ENCODE assay signal across 13 cellular contexts in the genomic region with DNA sequence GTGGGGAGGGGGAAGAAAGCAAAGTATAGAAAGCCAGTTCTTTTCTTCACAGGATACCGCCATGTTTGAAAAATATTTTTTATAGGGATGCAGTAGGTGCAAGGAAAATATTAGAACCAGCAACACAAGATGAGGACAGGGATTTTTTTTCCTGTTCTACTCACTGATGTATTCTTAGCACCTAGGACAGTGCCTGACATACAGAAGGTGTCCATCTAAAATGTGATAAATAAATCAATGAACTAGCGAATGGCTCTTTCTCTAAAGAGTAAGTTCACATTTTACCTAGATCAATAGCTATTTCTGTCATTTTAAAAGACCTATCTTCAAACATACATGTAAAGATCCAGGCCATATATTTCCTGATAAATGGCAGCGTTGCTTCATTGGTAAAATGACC. TPM values are rescaled to one million over a fixed set of nuclear protein-coding genes. Genes with fewer than 3 reads are reported as not detected.
DNase-seq lines count a peak whose midpoint lies in the region; ATAC-seq and TF ChIP-seq lines count a peak whose summit lies in the region.
"Had no signal": no experiment of that assay in that cellular context is flagged by ENCODE, and none has a peak within 500 bp of the region (broad histone marks: within the 10 kb centered on the region; RNA-seq: fewer than 3 reads in every experiment).

No MANE protein-coding gene starts in this region.

- POLR2A ChIA-PET in activated CD4-positive, alpha-beta memory T cell treated with anti-CD3 and anti-CD28 coated beads for 36 hours (lab: Charles Lee): no interaction called here

- H3K36me3 ChIP-seq in neural progenitor cell: peaks cover 27% of the 10 kb centered on the region

- no peak for TF ChIP-seq RAD21 in Ishikawa (IDR thresholded peaks at IDR 0.05; ENCODE audit: low read depth)

- H3K79me2 ChIP-seq in neural progenitor cell (ENCODE audit: low read depth): peaks cover 95% of the 10 kb centered on the region

- H3K27ac Mint-ChIP-seq in neural progenitor cell: no peak overlapping the region
- H3K27ac Mint-ChIP-seq in activated CD4-positive, alpha-beta memory T cell treated with anti-CD3 and anti-CD28 coated beads for 36 hours: no peak overlapping the region
- H3K27ac Mint-ChIP-seq: B cell; CD4-positive, alpha-beta T cell had no signal

- H4K20me1 ChIP-seq in neural progenitor cell (ENCODE audit: low read depth): peaks cover 30% of the 10 kb centered on the region

- H3K9me3 Mint-ChIP-seq in neural progenitor cell: no peaks in the 10 kb centered on the region
- no peaks in the 10 kb centered on the region for H3K9me3 Mint-ChIP-seq in activated CD4-positive, alpha-beta memory T cell treated with anti-CD3 and anti-CD28 coated beads for 36 hours
- H3K9me3 Mint-ChIP-seq: CD4-positive, alpha-beta T cell had no signal

- no peak overlapping the region for H2AFZ ChIP-seq in neural progenitor cell (replicated peaks)

- no peak overlapping the region for H3K4me3 Mint-ChIP-seq in neural progenitor cell
- H3K4me3 Mint-ChIP-seq in activated CD4-positive, alpha-beta memory T cell treated with anti-CD3 and anti-CD28 coated beads for 36 hours: no peak overlapping the region
- H3K4me3 Mint-ChIP-seq: B cell; CD4-positive, alpha-beta T cell had no signal

- H3K27me3 ChIP-seq in right cardiac atrium (ENCODE audit: control insufficient read depth, insufficient read depth): no peaks in the 10 kb centered on the region
- no peaks in the 10 kb centered on the region for H3K27me3 ChIP-seq in neural progenitor cell

- H3K4me1 Mint-ChIP-seq in neural progenitor cell: peaks cover 50% of the 10 kb centered on the region
- H3K4me1 Mint-ChIP-seq in activated CD4-positive, alpha-beta memory T cell treated with anti-CD3 and anti-CD28 coated beads for 36 hours (ENCODE audit: low read depth): no peaks in the 10 kb centered on the region
- H3K4me1 Mint-ChIP-seq: B cell had no signal

- H3K27ac ChIP-seq in right cardiac atrium (ENCODE audit: low read length) (peak overlapping the region; percentile 80), neural progenitor cell (peak overlapping the region; percentile 93)

- peaks cover 19% of the 10 kb centered on the region for H3K36me3 Mint-ChIP-seq in neural progenitor cell
- H3K36me3 Mint-ChIP-seq in activated CD4-positive, alpha-beta memory T cell treated with anti-CD3 and anti-CD28 coated beads for 36 hours: no peaks in the 10 kb centered on the region

- peak overlapping the region; percentile 70 for H3K4me2 ChIP-seq in neural progenitor cell

- CTCF ChIA-PET in activated CD4-positive, alpha-beta memory T cell treated with anti-CD3 and anti-CD28 coated beads for 36 hours (lab: Charles Lee): no interaction called here

- intact Hi-C loops in right cardiac atrium (cut with DNase I): no loop called here
- intact Hi-C loops in cardiac septum (cut with DNase I): no loop called here
- intact Hi-C loops in activated CD4-positive, alpha-beta memory T cell treated with anti-CD3 and anti-CD28 coated beads for 36 hours (cut with micrococcal nuclease): no loop called here

- WGBS in right cardiac atrium: 98% methylated on average over 3 of the region's 3 CpGs

- TF ChIP-seq CTCF in neural progenitor cell (IDR thresholded peaks at IDR 0.05): no peak

- H3K9me3 ChIP-seq in right cardiac atrium (ENCODE audit: control insufficient read depth, low read length) (no peaks in the 10 kb centered on the region), neural progenitor cell (ENCODE audit: low read depth) (no peaks in the 10 kb centered on the region)

- DNase-seq in right cardiac atrium (no peak), cardiac septum (ENCODE audit: low spot score) (no peak), neural progenitor cell (ENCODE audit: low spot score) (no peak), NCI-H187 (lab: John Stamatoyannopoulos, UW) (no peak)
- DNase-seq in activated CD4-positive, alpha-beta memory T cell treated with anti-CD3 and anti-CD28 coated beads for 36 hours: no peak
- DNase-seq: C1 segment of cervical spinal cord; Calu3; CD4-positive, alpha-beta T cell; DMS 273 treated with DMSO at 0.1 percent for 48 hours; H7 had no signal

- TF ChIP-seq EP300 in Ishikawa (IDR thresholded peaks at IDR 0.05; ENCODE audit: borderline replicate concordance): no peak

- H3K9ac ChIP-seq in neural progenitor cell: no peak overlapping the region

- H3K4me1 ChIP-seq in right cardiac atrium (ENCODE audit: control insufficient read depth, insufficient read depth, low read length): peaks cover 17% of the 10 kb centered on the region
- H3K4me1 ChIP-seq in neural progenitor cell: peaks cover 68% of the 10 kb centered on the region

- H3K4me3 ChIP-seq in right cardiac atrium (ENCODE audit: low read length): no peak overlapping the region
- H3K4me3 ChIP-seq in neural progenitor cell: peak overlapping the region; percentile 26

- ATAC-seq in right cardiac atrium (no peak), HG02759 (IDR thresholded peaks at IDR 0.05; ENCODE audit: unreplicated experiment) (no peak)

- H3F3A ChIP-seq in neural progenitor cell (ENCODE audit: low read depth): peaks cover 64% of the 10 kb centered on the region

- peaks cover 7% of the 10 kb centered on the region for H3K27me3 Mint-ChIP-seq in neural progenitor cell (ENCODE audit: insufficient read depth, low read depth)
- peaks cover 2% of the 10 kb centered on the region for H3K27me3 Mint-ChIP-seq in activated CD4-positive, alpha-beta memory T cell treated with anti-CD3 and anti-CD28 coated beads for 36 hours
- H3K27me3 Mint-ChIP-seq: B cell; CD4-positive, alpha-beta T cell had no signal

TF ChIP-seq in Ishikawa, 13 proteins besides CTCF, POLR2A, EP300 and RAD21:
- TF ChIP-seq ZBTB7A (IDR thresholded peaks at IDR 0.05; ENCODE audit: low read depth): no peak
- TF ChIP-seq, protein P1, sequence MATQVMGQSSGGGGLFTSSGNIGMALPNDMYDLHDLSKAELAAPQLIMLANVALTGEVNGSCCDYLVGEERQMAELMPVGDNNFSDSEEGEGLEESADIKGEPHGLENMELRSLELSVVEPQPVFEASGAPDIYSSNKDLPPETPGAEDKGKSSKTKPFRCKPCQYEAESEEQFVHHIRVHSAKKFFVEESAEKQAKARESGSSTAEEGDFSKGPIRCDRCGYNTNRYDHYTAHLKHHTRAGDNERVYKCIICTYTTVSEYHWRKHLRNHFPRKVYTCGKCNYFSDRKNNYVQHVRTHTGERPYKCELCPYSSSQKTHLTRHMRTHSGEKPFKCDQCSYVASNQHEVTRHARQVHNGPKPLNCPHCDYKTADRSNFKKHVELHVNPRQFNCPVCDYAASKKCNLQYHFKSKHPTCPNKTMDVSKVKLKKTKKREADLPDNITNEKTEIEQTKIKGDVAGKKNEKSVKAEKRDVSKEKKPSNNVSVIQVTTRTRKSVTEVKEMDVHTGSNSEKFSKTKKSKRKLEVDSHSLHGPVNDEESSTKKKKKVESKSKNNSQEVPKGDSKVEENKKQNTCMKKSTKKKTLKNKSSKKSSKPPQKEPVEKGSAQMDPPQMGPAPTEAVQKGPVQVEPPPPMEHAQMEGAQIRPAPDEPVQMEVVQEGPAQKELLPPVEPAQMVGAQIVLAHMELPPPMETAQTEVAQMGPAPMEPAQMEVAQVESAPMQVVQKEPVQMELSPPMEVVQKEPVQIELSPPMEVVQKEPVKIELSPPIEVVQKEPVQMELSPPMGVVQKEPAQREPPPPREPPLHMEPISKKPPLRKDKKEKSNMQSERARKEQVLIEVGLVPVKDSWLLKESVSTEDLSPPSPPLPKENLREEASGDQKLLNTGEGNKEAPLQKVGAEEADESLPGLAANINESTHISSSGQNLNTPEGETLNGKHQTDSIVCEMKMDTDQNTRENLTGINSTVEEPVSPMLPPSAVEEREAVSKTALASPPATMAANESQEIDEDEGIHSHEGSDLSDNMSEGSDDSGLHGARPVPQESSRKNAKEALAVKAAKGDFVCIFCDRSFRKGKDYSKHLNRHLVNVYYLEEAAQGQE (IDR thresholded peaks at IDR 0.05; ENCODE audit: low read depth): peak; percentile 53; the same call in 1 of the 2 replicates
- TF ChIP-seq YY1 (IDR thresholded peaks at IDR 0.05; ENCODE audit: low read depth): no peak
TF ChIP-seq in Ishikawa: peak in this region for 1.

RNA-seq across cellular contexts. Expression of a gene that starts 18.8 kb away (rescaled TPM):
- total RNA-seq in right cardiac atrium: 10 to 100 TPM; 62.4 to 98.9 (median 84.7) TPM
- polyA plus RNA-seq in right cardiac atrium: 85.6 TPM
- 326 TPM for total RNA-seq in cardiac septum
- total RNA-seq in neural progenitor cell (ENCODE audit: low replicate concordance): 65.0 and 73.5 TPM in 2 replicates
- total RNA-seq in activated CD4-positive, alpha-beta memory T cell treated with anti-CD3 and anti-CD28 coated beads for 36 hours: 1 to 10 TPM; 1.2 to 1.9 TPM

Comparison
In these comparisons a context has a peak if more than half of its experiments do, and no peak if none do; other contexts are left out.
1. RNA of a gene that starts 18.8 kb away (total RNA-seq): 326 TPM in cardiac septum (single experiment), 62.4 to 98.9 TPM in right cardiac atrium and 65.0 to 73.5 TPM in neural progenitor cell; 1.2 to 1.9 TPM in activated CD4-positive, alpha-beta memory T cell treated with anti-CD3 and anti-CD28 coated beads for 36 hours; every median in the first group is over 10 times any median in the second.